11 cellular contexts compared by ENCODE assay signal in genomic region chr3:71051259-71051595, GRCh38.
DNase-seq lines count a peak whose midpoint lies in the region; ATAC-seq, FAIRE-seq and TF ChIP-seq lines count a peak whose summit lies in the region.
"Had no signal": no experiment of that assay in that cellular context is flagged by ENCODE, and none has a peak within 500 bp of the region (broad histone marks: within the 10 kb centered on the region; RNA-seq: fewer than 3 reads in every experiment).

No MANE protein-coding gene starts in this region.

- H3K9me3 ChIP-seq in left ventricle myocardium inferior (replicated peaks) (no peaks in the 10 kb centered on the region), ascending aorta (no peaks in the 10 kb centered on the region), mucosa of rectum (ENCODE audit: control insufficient read depth in 2 of 2, low read length in 2 of 2) (no peaks in the 10 kb centered on the region)

- H3K36me3 ChIP-seq in left ventricle myocardium inferior (peaks cover 20% of the 10 kb centered on the region), ascending aorta (peaks cover 16 to 36% of the 10 kb centered on the region in 2 donors), mucosa of rectum (ENCODE audit: control insufficient read depth in 2 of 2, insufficient read depth in 2 of 2, low read length in 2 of 2) (peaks cover 28% of the 10 kb centered on the region in 2 donors)

- intact Hi-C loops in left ventricle myocardium inferior (cut with micrococcal nuclease) = no loop called here
- intact Hi-C loops in left cardiac atrium (cut with DNase I) = no loop called here
- intact Hi-C loops in ascending aorta (cut with DNase I) = loop anchor here (2.0 kb wide), 1 partner anchor 16 kb away; no protein-coding TSS in a partner anchor

- TF ChIP-seq CTCF in left ventricle myocardium inferior (IDR thresholded peaks at IDR 0.05; ENCODE audit: borderline replicate concordance) (no peak), ascending aorta (IDR thresholded peaks at IDR 0.05) (no peak)

- H3K27me3 ChIP-seq in left ventricle myocardium inferior (ENCODE audit: low read depth) (no peaks in the 10 kb centered on the region), ascending aorta (no peaks in the 10 kb centered on the region), mucosa of rectum (ENCODE audit: control insufficient read depth in 2 of 2, insufficient read depth in 2 of 2, low read length in 2 of 2) (no peaks in the 10 kb centered on the region)

- FAIRE-seq in urothelium cell line (lab: Jason Lieb, UNC) = no peak
- FAIRE-seq: GM12891 had no signal

- H3K4me3 ChIP-seq in left ventricle myocardium inferior (no peak overlapping the region), ascending aorta (no peak overlapping the region), mucosa of rectum (ENCODE audit: low read length in 2 of 2) (no peak overlapping the region)

- H3K27ac ChIP-seq in left ventricle myocardium inferior (replicated peaks) (peak overlapping the region; percentile 96), ascending aorta (peak overlapping the region; percentile 37 to 45), mucosa of rectum (ENCODE audit: low read depth in 2 of 2, low read length in 2 of 2) (peak overlapping the region; percentile 92 to 96)

- no peak for ATAC-seq in left cardiac atrium

- H3K9ac ChIP-seq in mucosa of rectum (ENCODE audit: low read depth in 1 of 2, low read length in 2 of 2) = no peak overlapping the region

- H3K4me1 ChIP-seq in left ventricle myocardium inferior (peaks cover 98% of the 10 kb centered on the region), ascending aorta (peaks cover 7 to 84% of the 10 kb centered on the region in 2 donors), mucosa of rectum (ENCODE audit: control insufficient read depth in 2 of 2, insufficient read depth in 2 of 2, low read length in 2 of 2) (peaks cover 74 to 78% of the 10 kb centered on the region in 2 donors)

- no peak for DNase-seq in left ventricle myocardium inferior
- DNase-seq in left cardiac atrium = no peak
- no peak for DNase-seq in ascending aorta (ENCODE audit: low spot score in 2 of 2)
- DNase-seq in urothelium cell line (ENCODE audit: low spot score) = peak; percentile 7
- DNase-seq in NCI-H1092 (lab: John Stamatoyannopoulos, UW) = no peak
- no peak for DNase-seq in epidermal melanocyte (ENCODE audit: insufficient read length, low spot score)
- DNase-seq in NCI-H2029 treated with DMSO at 0.1 percent for 48 hours (lab: John Stamatoyannopoulos, UW) = no peak
- DNase-seq: effector CD8-positive, alpha-beta T cell; NCI-H526 had no signal

Comparison
In these comparisons a context has a peak if more than half of its experiments do, and no peak if none do; other contexts are left out.
1. H3K27ac ChIP-seq: peak in every context shown above with its lines; median percentile 96 in left ventricle myocardium inferior; 94 in mucosa of rectum; 41 in ascending aorta.